Comparison of ENCODE assay signal across 10 cellular contexts in genomic region chr2:170073288-170073687, GRCh38.
A peak's percentile ranks its signal among the peaks of the same experiment; 100 is the strongest.
DNase-seq lines count a peak whose midpoint lies in the region; ATAC-seq lines count a peak whose summit lies in the region.
"Had no signal": no experiment of that assay in that cellular context is flagged by ENCODE, and none has a peak within 500 bp of the region (broad histone marks: within the 10 kb centered on the region; RNA-seq: fewer than 3 reads in every experiment).

No MANE protein-coding gene starts in this region.

- DNase-seq in NCI-H2171 treated with DMSO at 0.1 percent for 48 hours (lab: John Stamatoyannopoulos, UW) (peak; percentile 33), NCI-H2171 (lab: John Stamatoyannopoulos, UW) (no peak), amygdala (lab: John Stamatoyannopoulos, UW) (peak in 41 of 56 donors; percentile 1 to 83 (median 30)), left ventricle myocardium superior (peak; percentile 36), substantia nigra (lab: John Stamatoyannopoulos, UW) (peak in 39 of 49 donors; percentile 1 to 75 (median 44)), ACHN (no peak), NCI-H1092 treated with DMSO at 0.1 percent for 48 hours (lab: John Stamatoyannopoulos, UW) (no peak)
- DNase-seq: NCI-H510A treated with DMSO at 0.1 percent for 48 hours had no signal

- intact Hi-C loops in left ventricle myocardium superior (cut with micrococcal nuclease) = no loop called here

- in situ Hi-C loops in ACHN (cut with HindIII; ENCODE audit: low pct_ligation_motif_present, low pct_unique_long_range_greater_than_20kb, low sequenced_read_pairs) = no loop called here

- ATAC-seq in left ventricle myocardium superior (peak; percentile 50), GM21367 (IDR thresholded peaks at IDR 0.05; ENCODE audit: unreplicated experiment) (no peak)

- H3K27ac ChIP-seq in substantia nigra (ENCODE audit: low read depth, low read length, poor library complexity, severe bottlenecking) = peak overlapping the region; percentile 11
- H3K27ac ChIP-seq: BLaER1 had no signal

Comparison
In these comparisons a context has a peak if more than half of its experiments do, and no peak if none do; other contexts are left out.
1. DNase-seq: peak in NCI-H2171 treated with DMSO at 0.1 percent for 48 hours (single experiment), amygdala (41 of 56), left ventricle myocardium superior (single experiment) and substantia nigra (39 of 49); none in NCI-H2171 (single experiment), ACHN (single experiment) and NCI-H1092 treated with DMSO at 0.1 percent for 48 hours (single experiment).